ENCODE assay signal across 15 cellular contexts in the genomic region with DNA sequence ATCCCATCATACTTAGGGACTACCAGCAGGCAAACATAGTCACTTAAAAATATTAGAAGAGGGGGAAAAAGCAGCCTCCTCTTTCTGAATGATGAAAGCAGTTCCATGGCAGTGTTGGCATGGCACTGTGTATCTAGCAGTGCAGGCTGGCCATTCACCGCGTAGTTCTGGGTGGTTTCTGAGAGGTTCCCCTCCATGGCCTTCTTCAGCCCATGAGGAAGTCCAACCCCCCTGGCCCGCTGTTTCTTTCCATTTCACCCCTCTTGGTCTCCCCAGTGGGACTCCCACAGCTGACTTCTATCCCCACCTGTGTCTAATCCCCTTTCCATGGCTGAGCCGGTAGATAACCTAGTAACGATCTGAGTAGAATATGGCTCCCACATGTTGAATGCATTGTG. TPM values are rescaled to one million over a fixed set of nuclear protein-coding genes. Genes with fewer than 3 reads are reported as not detected.
A peak's percentile ranks its signal among the peaks of the same experiment; 100 is the strongest.
DNase-seq lines count a peak whose midpoint lies in the region; ATAC-seq, FAIRE-seq and TF ChIP-seq lines count a peak whose summit lies in the region.
"Had no signal": no experiment of that assay in that cellular context is flagged by ENCODE, and none has a peak within 500 bp of the region (broad histone marks: within the 10 kb centered on the region; RNA-seq: fewer than 3 reads in every experiment).

No MANE protein-coding gene starts in this region.

- H4K20me1 ChIP-seq in astrocyte (ENCODE audit: insufficient read depth, low read length), result peaks cover 38% of the 10 kb centered on the region

- no peak for TF ChIP-seq POLR2A in thyroid gland (IDR thresholded peaks at IDR 0.05)

- no peaks in the 10 kb centered on the region for H3K27me3 ChIP-seq in astrocyte (ENCODE audit: insufficient read depth, low read length)
- H3K27me3 ChIP-seq in thyroid gland, result no peaks in the 10 kb centered on the region
- H3K27me3 ChIP-seq: vagina had no signal

- H3K27ac ChIP-seq in astrocyte (ENCODE audit: low read depth, low read length), result peak overlapping the region; percentile 50
- peak overlapping the region; percentile 70 to 89 (median 86) for H3K27ac ChIP-seq in thyroid gland
- H3K27ac ChIP-seq: vagina had no signal

- H3K4me2 ChIP-seq in astrocyte (ENCODE audit: low read length), result no peak overlapping the region

- peak overlapping the region; percentile 7 for H3K9ac ChIP-seq in astrocyte (ENCODE audit: low read length)

- DNase-seq in cardiac septum (ENCODE audit: low spot score) (peak; percentile 20), left ventricle myocardium superior (no peak), astrocyte (ENCODE audit: low read depth) (no peak), mesothelial cell of epicardium (ENCODE audit: low spot score in 2 of 2, unreplicated experiment in 2 of 2) (no peak), thyroid gland (peak in 1 of 2 donors; percentile 22), SHP77 (lab: John Stamatoyannopoulos, UW) (no peak), AG20443 (ENCODE audit: low spot score) (no peak)
- DNase-seq in activated naive CD4-positive, alpha-beta T cell (lab: John Stamatoyannopoulos, UW), result no peak
- DNase-seq: activated CD4-positive, CD25-positive, alpha-beta regulatory T cell; activated CD8-positive, alpha-beta memory T cell treated with anti-CD3 and anti-CD28 coated beads for 24 hours; NCI-H1092 treated with DMSO at 0.1 percent for 48 hours; stimulated activated naive CD4-positive, alpha-beta T cell; T-helper 1 cell had no signal

- H3K9me3 Mint-ChIP-seq in astrocyte (ENCODE audit: unreplicated experiment), result peaks cover 3% of the 10 kb centered on the region
- no peaks in the 10 kb centered on the region for H3K9me3 Mint-ChIP-seq in mesothelial cell of epicardium
- H3K9me3 Mint-ChIP-seq: activated T-helper 1 cell treated with anti-CD3 and anti-CD28 coated beads, Interleukin-12 subunit alpha, Interleukin-12 subunit beta, Interleukin-2, Interleukin-4 antibody, amounts not matched to agents 30 ng/mL and 10 ng/mL and 1 ng/mL, durations not matched to agents 14 hours and 24 hours and 36 hours had no signal

- no peak overlapping the region for H2AFZ ChIP-seq in astrocyte (ENCODE audit: low read depth, low read length)

- FAIRE-seq in astrocyte (lab: Jason Lieb, UNC), result no peak

- intact Hi-C loops in cardiac septum (cut with DNase I), result loop anchor here (5.0 kb wide), 1 partner anchor 53 kb away; no protein-coding TSS in a partner anchor
- intact Hi-C loops in left ventricle myocardium superior (cut with micrococcal nuclease), result no loop called here
- intact Hi-C loops in thyroid gland (cut with DNase I), result no loop called here

- 86 to 87% methylated on average over 5 of the region's 5 CpGs for WGBS in thyroid gland, 2 donors

- peaks cover 26% of the 10 kb centered on the region for H3K4me1 Mint-ChIP-seq in astrocyte (ENCODE audit: low read depth, unreplicated experiment)
- H3K4me1 Mint-ChIP-seq in mesothelial cell of epicardium, result peaks cover 43% of the 10 kb centered on the region

- no peaks in the 10 kb centered on the region for H3K9me3 ChIP-seq in astrocyte (ENCODE audit: insufficient read depth, low read depth, low read length)
- no peaks in the 10 kb centered on the region for H3K9me3 ChIP-seq in thyroid gland
- H3K9me3 ChIP-seq: vagina had no signal

- H3K36me3 ChIP-seq in astrocyte (ENCODE audit: insufficient read depth, low read length) (peaks cover 8% of the 10 kb centered on the region), thyroid gland (peaks cover 0 to 8% of the 10 kb centered on the region in 2 donors)

- H3K79me2 ChIP-seq in astrocyte (ENCODE audit: insufficient read depth, low read length), result peaks cover 54% of the 10 kb centered on the region

- no peak for ATAC-seq in left ventricle myocardium superior

- H3K4me3 Mint-ChIP-seq in astrocyte (ENCODE audit: unreplicated experiment), result no peak overlapping the region
- H3K4me3 Mint-ChIP-seq in mesothelial cell of epicardium, result no peak overlapping the region
- H3K4me3 Mint-ChIP-seq: activated T-helper 1 cell treated with anti-CD3 and anti-CD28 coated beads, Interleukin-12 subunit alpha, Interleukin-12 subunit beta, Interleukin-2, Interleukin-4 antibody, amounts not matched to agents 30 ng/mL and 10 ng/mL and 1 ng/mL, durations not matched to agents 14 hours and 24 hours and 36 hours had no signal

- no peak overlapping the region for H3K4me3 ChIP-seq in astrocyte (ENCODE audit: insufficient read depth, low read depth, low read length)
- H3K4me3 ChIP-seq in thyroid gland (replicated peaks in 1 of 3), result no peak overlapping the region
- H3K4me3 ChIP-seq: vagina had no signal

- no peak for TF ChIP-seq CTCF in astrocyte (IDR thresholded peaks at IDR 0.05; ENCODE audit: insufficient read depth, low read depth, low read length)
- no peak for TF ChIP-seq CTCF in mesothelial cell of epicardium (IDR thresholded peaks at IDR 0.05; ENCODE audit: unreplicated experiment)
- TF ChIP-seq CTCF in thyroid gland (IDR thresholded peaks at IDR 0.05), result no peak

- H3K4me1 ChIP-seq in astrocyte (ENCODE audit: insufficient read depth, low read length), result peaks cover 37% of the 10 kb centered on the region
- H3K4me1 ChIP-seq in thyroid gland, result peaks cover 58 to 63% of the 10 kb centered on the region in 2 donors

- H3K27ac Mint-ChIP-seq in astrocyte (ENCODE audit: unreplicated experiment) (no peak overlapping the region), mesothelial cell of epicardium (peak overlapping the region; percentile 40)
- H3K27ac Mint-ChIP-seq: activated T-helper 1 cell treated with anti-CD3 and anti-CD28 coated beads, Interleukin-12 subunit alpha, Interleukin-12 subunit beta, Interleukin-2, Interleukin-4 antibody, amounts not matched to agents 30 ng/mL and 10 ng/mL and 1 ng/mL, durations not matched to agents 14 hours and 24 hours and 36 hours had no signal

- no peaks in the 10 kb centered on the region for H3K27me3 Mint-ChIP-seq in astrocyte (ENCODE audit: low read depth, unreplicated experiment)
- no peaks in the 10 kb centered on the region for H3K27me3 Mint-ChIP-seq in mesothelial cell of epicardium (ENCODE audit: low read depth)

- H3K36me3 Mint-ChIP-seq in astrocyte (ENCODE audit: low read depth, unreplicated experiment) (peaks cover 16% of the 10 kb centered on the region), mesothelial cell of epicardium (peaks cover 9% of the 10 kb centered on the region)

RNA-seq across cellular contexts. Expression of a gene that starts 17.0 kb away (rescaled TPM):
- total RNA-seq in cardiac septum, result 19.0 TPM
- 15.1 TPM for total RNA-seq in left ventricle myocardium superior
- total RNA-seq in astrocyte, result 9.9 and 11.3 TPM in 2 replicates
- total RNA-seq in mesothelial cell of epicardium, result 19.5 to 21.7 TPM (median 20.8 TPM) in 3 replicates
- 10 to 100 TPM; 17.3 to 40.3 (median 35.9) TPM for total RNA-seq in thyroid gland
